Comparison of ENCODE assay signal across 13 cellular contexts in the genomic region with DNA sequence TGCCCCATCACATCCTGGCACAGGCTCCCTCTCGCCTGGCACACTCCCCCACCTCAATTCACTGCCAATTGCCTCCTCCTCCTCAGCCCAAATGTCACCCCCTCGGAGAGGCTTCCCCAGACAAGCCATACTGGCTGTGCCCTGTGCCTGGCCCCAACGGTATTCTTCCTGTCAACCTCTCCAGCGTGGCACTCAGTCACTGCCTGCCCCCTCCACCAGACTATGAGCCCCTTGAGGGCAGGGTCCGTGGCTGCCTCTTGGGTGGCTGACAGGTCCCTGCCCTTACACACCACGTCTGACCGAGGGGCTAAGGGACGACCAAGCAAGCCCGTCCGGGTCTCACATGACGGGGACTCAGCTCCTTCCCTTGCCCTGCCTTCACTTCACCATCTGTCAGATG.
A peak's percentile ranks its signal among the peaks of the same experiment; 100 is the strongest.
DNase-seq lines count a peak whose midpoint lies in the region; ATAC-seq and TF ChIP-seq lines count a peak whose summit lies in the region.
"Had no signal": no experiment of that assay in that cellular context is flagged by ENCODE, and none has a peak within 500 bp of the region (broad histone marks: within the 10 kb centered on the region; RNA-seq: fewer than 3 reads in every experiment).

No MANE protein-coding gene starts in this region.

- H3K18ac ChIP-seq in neuronal stem cell (ENCODE audit: low read length): peak overlapping the region; percentile 73

- no peak overlapping the region for H2AK5ac ChIP-seq in neuronal stem cell (ENCODE audit: low read depth, low read length)

- DNase-seq in breast epithelium (ENCODE audit: low spot score in 2 of 2): no peak
- no peak for DNase-seq in MCF 10A (ENCODE audit: unreplicated experiment)
- DNase-seq in neuronal stem cell (ENCODE audit: low spot score): no peak
- no peak for DNase-seq in upper lobe of right lung
- no peak for DNase-seq in hypothalamus (lab: John Stamatoyannopoulos, UW)
- DNase-seq: activated T-cell treated with anti-CD3 and anti-CD28 coated beads for 4 hours; NCI-H1092 treated with DMSO at 0.1 percent for 48 hours; NK-92 treated with Interleukin-12 subunit alpha and Interleukin-12 subunit beta, amount 100 ng/mL, for 24 hours had no signal

- peak overlapping the region; percentile 38 for H3K23ac ChIP-seq in neuronal stem cell (ENCODE audit: low read depth, low read length, poor library complexity)

- peak overlapping the region; percentile 85 to 95 for H3K27ac ChIP-seq in breast epithelium
- peak overlapping the region; percentile 85 to 92 for H3K27ac ChIP-seq in esophagus (ENCODE audit: low read depth in 2 of 2, low read length in 1 of 2)
- H3K27ac ChIP-seq in neuronal stem cell (replicated peaks; ENCODE audit: low read length): no peak overlapping the region
- peak overlapping the region; percentile 91 for H3K27ac ChIP-seq in upper lobe of right lung
- H3K27ac ChIP-seq: HL-60, neutrophil had no signal

- POLR2A ChIA-PET in MCF 10A (lab: Yijun Ruan, JAX): no interaction called here

- no peak for TF ChIP-seq POLR2A in breast epithelium (IDR thresholded peaks at IDR 0.05)

- intact Hi-C loops in breast epithelium (cut with DNase I; ENCODE audit: low total_unique reads): no loop called here
- intact Hi-C loops in MCF 10A (cut with micrococcal nuclease): loop anchor here (10.0 kb wide), 1 partner anchor 160 kb away; no protein-coding TSS in a partner anchor
- intact Hi-C loops in upper lobe of right lung (cut with DNase I): no loop called here

- no peak overlapping the region for H2BK12ac ChIP-seq in neuronal stem cell (ENCODE audit: low read length)

- H3K36me3 Mint-ChIP-seq in MCF 10A (ENCODE audit: insufficient read depth, unreplicated experiment): peaks cover 5% of the 10 kb centered on the region

- WGBS in esophagus, 2 donors: 41 to 51% methylated on average over 11 of the region's 11 CpGs
- no CpG with 5 or more reads among the region's 11 CpGs for WGBS in neuronal stem cell (ENCODE audit: extremely low coverage in 2 of 2, insufficient read length in 2 of 2, insufficient replicate concordance in 1 of 2), 2 donors

- H2BK5ac ChIP-seq in neuronal stem cell (ENCODE audit: low read length): no peak overlapping the region

- no peaks in the 10 kb centered on the region for H3K4me1 Mint-ChIP-seq in MCF 10A (ENCODE audit: insufficient read depth, unreplicated experiment)

- H3K36me3 ChIP-seq in breast epithelium: no peaks in the 10 kb centered on the region
- no peaks in the 10 kb centered on the region for H3K36me3 ChIP-seq in esophagus (ENCODE audit: control insufficient read depth in 2 of 2, insufficient read depth in 2 of 2, low read length in 1 of 2)
- H3K36me3 ChIP-seq in neuronal stem cell (replicated peaks in 1 of 2; ENCODE audit: control insufficient read depth in 2 of 2, insufficient read depth in 2 of 2, low read length in 2 of 2): peaks cover 5 to 64% of the 10 kb centered on the region in 2 donors
- H3K36me3 ChIP-seq in upper lobe of right lung: no peaks in the 10 kb centered on the region
- H3K36me3 ChIP-seq: neutrophil had no signal

- no peak overlapping the region for H2AFZ ChIP-seq in neuronal stem cell (ENCODE audit: low read length)

- CTCF ChIA-PET in MCF 10A (lab: Yijun Ruan, JAX): interaction anchor here (1.4 kb wide), 1 partner anchor 13 kb away, joined by 3 read pairs; no protein-coding TSS in a partner anchor

- H3K27me3 ChIP-seq in breast epithelium: no peaks in the 10 kb centered on the region
- H3K27me3 ChIP-seq in esophagus (ENCODE audit: control insufficient read depth in 1 of 2, insufficient read depth in 2 of 2, low read length in 2 of 2): no peaks in the 10 kb centered on the region
- H3K27me3 ChIP-seq in neuronal stem cell (ENCODE audit: control insufficient read depth in 3 of 3, insufficient read depth in 3 of 3, low read depth in 1 of 3, low read length in 3 of 3): no peaks in the 10 kb centered on the region
- H3K27me3 ChIP-seq in upper lobe of right lung: no peaks in the 10 kb centered on the region
- H3K27me3 ChIP-seq: neutrophil had no signal

- H4K8ac ChIP-seq in neuronal stem cell (ENCODE audit: low read depth, low read length): no peak overlapping the region

- no peak overlapping the region for H3K4me2 ChIP-seq in neuronal stem cell (ENCODE audit: insufficient read depth, low read length, poor library complexity, severe bottlenecking)

- H3K9me3 Mint-ChIP-seq in MCF 10A (ENCODE audit: unreplicated experiment): no peaks in the 10 kb centered on the region

- no peak overlapping the region for H2BK15ac ChIP-seq in neuronal stem cell (ENCODE audit: low read length)

- H4K91ac ChIP-seq in neuronal stem cell (ENCODE audit: low read depth, low read length, poor library complexity): no peak overlapping the region

- H3K9ac ChIP-seq in neuronal stem cell (ENCODE audit: low read depth, low read length, poor library complexity): no peak overlapping the region

- H3K4me3 Mint-ChIP-seq in MCF 10A (ENCODE audit: unreplicated experiment): no peak overlapping the region

- no peak overlapping the region for H3K4ac ChIP-seq in neuronal stem cell (ENCODE audit: low read length)

- no peak overlapping the region for H3K27ac Mint-ChIP-seq in MCF 10A (ENCODE audit: low read depth, unreplicated experiment)

- H3K4me1 ChIP-seq in breast epithelium: peaks cover 22 to 50% of the 10 kb centered on the region in 2 donors
- H3K4me1 ChIP-seq in esophagus (ENCODE audit: control insufficient read depth in 2 of 2, insufficient read depth in 2 of 2, low read length in 1 of 2): peaks cover 26 to 55% of the 10 kb centered on the region in 2 donors
- H3K4me1 ChIP-seq in neuronal stem cell (ENCODE audit: control insufficient read depth in 2 of 2, insufficient read depth in 1 of 2, low read depth in 1 of 2, low read length in 2 of 2): peaks cover 24 to 34% of the 10 kb centered on the region in 2 donors
- peaks cover 78% of the 10 kb centered on the region for H3K4me1 ChIP-seq in upper lobe of right lung

- no peaks in the 10 kb centered on the region for H3K27me3 Mint-ChIP-seq in MCF 10A (ENCODE audit: insufficient read depth, unreplicated experiment)

- H3K4me3 ChIP-seq in breast epithelium: no peak overlapping the region
- no peak overlapping the region for H3K4me3 ChIP-seq in esophagus (ENCODE audit: low read depth in 1 of 2, low read length in 2 of 2)
- H3K4me3 ChIP-seq in neuronal stem cell (ENCODE audit: low read length in 2 of 2): no peak overlapping the region
- no peak overlapping the region for H3K4me3 ChIP-seq in upper lobe of right lung

- peaks cover 20% of the 10 kb centered on the region for H3K79me1 ChIP-seq in neuronal stem cell (ENCODE audit: low read depth, low read length)

- TF ChIP-seq CTCF in breast epithelium (IDR thresholded peaks at IDR 0.05) (no peak), MCF 10A (IDR thresholded peaks at IDR 0.05; ENCODE audit: unreplicated experiment) (no peak), upper lobe of right lung (IDR thresholded peaks at IDR 0.05) (no peak)

- no peak overlapping the region for H3K14ac ChIP-seq in neuronal stem cell (ENCODE audit: low read length)

- no peak overlapping the region for H2BK120ac ChIP-seq in neuronal stem cell (ENCODE audit: low read depth, low read length)

- ATAC-seq in upper lobe of right lung: no peak
- no peak for ATAC-seq in GM19324 (IDR thresholded peaks at IDR 0.05; ENCODE audit: low FRiP score, unreplicated experiment)
- ATAC-seq in GM21723 (IDR thresholded peaks at IDR 0.05; ENCODE audit: unreplicated experiment): no peak

- no peaks in the 10 kb centered on the region for H3K9me3 ChIP-seq in breast epithelium
- no peaks in the 10 kb centered on the region for H3K9me3 ChIP-seq in esophagus (ENCODE audit: control insufficient read depth in 2 of 2, insufficient read depth in 1 of 2, low read depth in 1 of 2, low read length in 1 of 2)
- H3K9me3 ChIP-seq in neuronal stem cell (replicated peaks in 1 of 2; ENCODE audit: control insufficient read depth in 2 of 2, insufficient read depth in 1 of 2, low read depth in 1 of 2, low read length in 2 of 2): no peaks in the 10 kb centered on the region
- H3K9me3 ChIP-seq in upper lobe of right lung: no peaks in the 10 kb centered on the region
- H3K9me3 ChIP-seq: neutrophil had no signal

- no TSS peak for BruUV-seq in MCF 10A (replicated peaks; lab: Mats Ljungman, UMichigan)
